ENCODE assay signal across 17 cellular contexts in the genomic region with DNA sequence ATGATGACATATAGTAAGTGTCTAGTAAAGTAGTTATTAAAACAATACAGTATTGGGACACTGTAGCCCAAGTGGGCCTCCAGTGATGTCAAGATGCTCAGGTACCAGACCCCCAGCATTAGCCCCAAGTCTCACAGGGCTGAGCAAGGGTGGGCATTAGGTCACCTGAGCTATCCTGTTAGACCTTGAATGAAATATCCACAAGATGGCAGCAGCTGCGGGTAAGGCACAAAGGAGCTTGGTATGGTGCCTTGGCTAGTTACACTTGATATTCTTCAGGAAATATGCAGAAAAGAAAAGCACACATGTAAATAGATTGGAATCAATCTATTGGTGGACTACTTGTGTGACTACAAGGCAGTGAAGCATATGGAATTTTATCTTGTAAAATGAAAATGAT.
DNase-seq lines count a peak whose midpoint lies in the region; ATAC-seq and TF ChIP-seq lines count a peak whose summit lies in the region.
"Had no signal": no experiment of that assay in that cellular context is flagged by ENCODE, and none has a peak within 500 bp of the region (broad histone marks: within the 10 kb centered on the region; RNA-seq: fewer than 3 reads in every experiment).

No MANE protein-coding gene starts in this region.

- CTCF ChIA-PET in activated CD4-positive, alpha-beta memory T cell treated with anti-CD3 and anti-CD28 coated beads for 36 hours (lab: Charles Lee) = no interaction called here

- in situ Hi-C loops in ACHN (cut with HindIII; ENCODE audit: low pct_ligation_motif_present, low pct_unique_long_range_greater_than_20kb, low sequenced_read_pairs) = no loop called here

- peak; percentile 49 for ATAC-seq in GM19351 (IDR thresholded peaks at IDR 0.05; ENCODE audit: unreplicated experiment)
- ATAC-seq in body of pancreas = no peak
- ATAC-seq: gastrocnemius medialis had no signal

- TF ChIP-seq CTCF in NB4 (IDR thresholded peaks at IDR 0.05; ENCODE audit: low read depth, low read length) (peak; percentile 18), chondrocyte (IDR thresholded peaks at IDR 0.05) (peak; percentile 16), body of pancreas (IDR thresholded peaks at IDR 0.05) (no peak)

- no peaks in the 10 kb centered on the region for H3K27me3 Mint-ChIP-seq in chondrocyte (ENCODE audit: low read depth)
- no peaks in the 10 kb centered on the region for H3K27me3 Mint-ChIP-seq in activated T-helper 1 cell treated with anti-CD3 and anti-CD28 coated beads, Interleukin-12 subunit alpha, Interleukin-12 subunit beta, Interleukin-2, Interleukin-4 antibody, amounts not matched to agents 30 ng/mL and 10 ng/mL and 1 ng/mL, durations not matched to agents 14 hours and 24 hours and 36 hours (ENCODE audit: insufficient read depth)
- H3K27me3 Mint-ChIP-seq in activated CD4-positive, alpha-beta memory T cell treated with anti-CD3 and anti-CD28 coated beads for 36 hours = no peaks in the 10 kb centered on the region
- H3K27me3 Mint-ChIP-seq: progenitor cell of endocrine pancreas had no signal

- no peaks in the 10 kb centered on the region for H3K9me3 ChIP-seq in body of pancreas
- H3K9me3 ChIP-seq: gastrocnemius medialis had no signal

- TF ChIP-seq POLR2A in NB4 (IDR thresholded peaks at IDR 0.05; ENCODE audit: extremely low read depth, insufficient read length) (no peak), body of pancreas (IDR thresholded peaks at IDR 0.05) (no peak)

- 42 to 43% methylated on average over 1 of the region's 1 CpG for WGBS in body of pancreas, 2 donors

- DNase-seq in ACHN (peak; percentile 12), NB4 (ENCODE audit: low read depth) (peak; percentile 16), chondrocyte (ENCODE audit: low spot score) (no peak), body of pancreas (no peak), putamen (ENCODE audit: low spot score) (no peak)
- no peak for DNase-seq in activated T-helper 1 cell treated with anti-CD3 and anti-CD28 coated beads, Interleukin-12 subunit alpha, Interleukin-12 subunit beta, Interleukin-2, Interleukin-4 antibody, amounts not matched to agents 30 ng/mL and 10 ng/mL and 1 ng/mL, durations not matched to agents 14 hours and 24 hours and 36 hours (ENCODE audit: low spot score)
- no peak for DNase-seq in activated CD4-positive, alpha-beta memory T cell treated with anti-CD3 and anti-CD28 coated beads for 36 hours
- DNase-seq: activated CD4-positive, alpha-beta T cell treated with anti-CD3 and anti-CD28 coated beads, Interleukin-2, amount 50 U/mL, for 48 hours; anterior cingulate cortex; EL; gastrocnemius medialis; kidney glomerular epithelial cell; stimulated activated CD4-positive, alpha-beta T cell treated with anti-CD3 and anti-CD28 coated beads, Interleukin-1b, Interleukin-23, amount 100 ng/mL, for 48 hours; stimulated activated naive CD4-positive, alpha-beta T cell treated with Interleukin-2 at 50 U/mL for 16 hours; T-helper 2 cell had no signal

- H3K36me3 ChIP-seq in body of pancreas (replicated peaks in 1 of 2; ENCODE audit: insufficient read depth in 1 of 2, low read depth in 2 of 2) = no peaks in the 10 kb centered on the region
- H3K36me3 ChIP-seq: gastrocnemius medialis had no signal

- no peaks in the 10 kb centered on the region for H3K36me3 Mint-ChIP-seq in chondrocyte (ENCODE audit: low read depth)
- H3K36me3 Mint-ChIP-seq in activated T-helper 1 cell treated with anti-CD3 and anti-CD28 coated beads, Interleukin-12 subunit alpha, Interleukin-12 subunit beta, Interleukin-2, Interleukin-4 antibody, amounts not matched to agents 30 ng/mL and 10 ng/mL and 1 ng/mL, durations not matched to agents 14 hours and 24 hours and 36 hours (ENCODE audit: low read depth) = no peaks in the 10 kb centered on the region
- no peaks in the 10 kb centered on the region for H3K36me3 Mint-ChIP-seq in activated CD4-positive, alpha-beta memory T cell treated with anti-CD3 and anti-CD28 coated beads for 36 hours

- H3K4me1 Mint-ChIP-seq in chondrocyte (ENCODE audit: low read depth) = no peaks in the 10 kb centered on the region
- no peaks in the 10 kb centered on the region for H3K4me1 Mint-ChIP-seq in activated T-helper 1 cell treated with anti-CD3 and anti-CD28 coated beads, Interleukin-12 subunit alpha, Interleukin-12 subunit beta, Interleukin-2, Interleukin-4 antibody, amounts not matched to agents 30 ng/mL and 10 ng/mL and 1 ng/mL, durations not matched to agents 14 hours and 24 hours and 36 hours (ENCODE audit: low read depth)
- no peaks in the 10 kb centered on the region for H3K4me1 Mint-ChIP-seq in activated CD4-positive, alpha-beta memory T cell treated with anti-CD3 and anti-CD28 coated beads for 36 hours (ENCODE audit: low read depth)

- no peaks in the 10 kb centered on the region for H3K4me1 ChIP-seq in body of pancreas
- H3K4me1 ChIP-seq: gastrocnemius medialis had no signal

- peaks cover 7% of the 10 kb centered on the region for H3K9me3 Mint-ChIP-seq in chondrocyte (ENCODE audit: low read depth)
- H3K9me3 Mint-ChIP-seq in activated T-helper 1 cell treated with anti-CD3 and anti-CD28 coated beads, Interleukin-12 subunit alpha, Interleukin-12 subunit beta, Interleukin-2, Interleukin-4 antibody, amounts not matched to agents 30 ng/mL and 10 ng/mL and 1 ng/mL, durations not matched to agents 14 hours and 24 hours and 36 hours = no peaks in the 10 kb centered on the region
- H3K9me3 Mint-ChIP-seq in activated CD4-positive, alpha-beta memory T cell treated with anti-CD3 and anti-CD28 coated beads for 36 hours = peaks cover 12% of the 10 kb centered on the region

- no peak overlapping the region for H3K27ac ChIP-seq in body of pancreas
- H3K27ac ChIP-seq: gastrocnemius medialis had no signal

- POLR2A ChIA-PET in activated CD4-positive, alpha-beta memory T cell treated with anti-CD3 and anti-CD28 coated beads for 36 hours (lab: Charles Lee) = no interaction called here

- H3K27me3 ChIP-seq in body of pancreas = no peaks in the 10 kb centered on the region
- H3K27me3 ChIP-seq: gastrocnemius medialis had no signal

- H3K27ac Mint-ChIP-seq in chondrocyte (ENCODE audit: unreplicated experiment) = no peak overlapping the region
- H3K27ac Mint-ChIP-seq in activated T-helper 1 cell treated with anti-CD3 and anti-CD28 coated beads, Interleukin-12 subunit alpha, Interleukin-12 subunit beta, Interleukin-2, Interleukin-4 antibody, amounts not matched to agents 30 ng/mL and 10 ng/mL and 1 ng/mL, durations not matched to agents 14 hours and 24 hours and 36 hours = no peak overlapping the region
- no peak overlapping the region for H3K27ac Mint-ChIP-seq in activated CD4-positive, alpha-beta memory T cell treated with anti-CD3 and anti-CD28 coated beads for 36 hours
- H3K27ac Mint-ChIP-seq: progenitor cell of endocrine pancreas had no signal

- no peak overlapping the region for H3K4me3 ChIP-seq in NB4 (ENCODE audit: low read depth, low read length)
- no peak overlapping the region for H3K4me3 ChIP-seq in body of pancreas
- H3K4me3 ChIP-seq: gastrocnemius medialis had no signal

- H3K4me3 Mint-ChIP-seq in chondrocyte (ENCODE audit: unreplicated experiment) = no peak overlapping the region
- no peak overlapping the region for H3K4me3 Mint-ChIP-seq in activated T-helper 1 cell treated with anti-CD3 and anti-CD28 coated beads, Interleukin-12 subunit alpha, Interleukin-12 subunit beta, Interleukin-2, Interleukin-4 antibody, amounts not matched to agents 30 ng/mL and 10 ng/mL and 1 ng/mL, durations not matched to agents 14 hours and 24 hours and 36 hours
- H3K4me3 Mint-ChIP-seq in activated CD4-positive, alpha-beta memory T cell treated with anti-CD3 and anti-CD28 coated beads for 36 hours = no peak overlapping the region

- intact Hi-C loops in body of pancreas (cut with DNase I) = no loop called here
- intact Hi-C loops in activated T-helper 1 cell treated with anti-CD3 and anti-CD28 coated beads, Interleukin-12 subunit alpha, Interleukin-12 subunit beta, Interleukin-2, Interleukin-4 antibody, amounts not matched to agents 30 ng/mL and 10 ng/mL and 1 ng/mL, durations not matched to agents 14 hours and 24 hours and 36 hours (cut with micrococcal nuclease) = no loop called here
- intact Hi-C loops in activated CD4-positive, alpha-beta memory T cell treated with anti-CD3 and anti-CD28 coated beads for 36 hours (cut with micrococcal nuclease) = no loop called here

Comparison
In these comparisons a context has a peak if more than half of its experiments do, and no peak if none do; other contexts are left out.
1. DNase-seq: peak in ACHN (single experiment) and NB4 (single experiment); none in chondrocyte (single experiment), body of pancreas (0 of 4), activated T-helper 1 cell treated with anti-CD3 and anti-CD28 coated beads, Interleukin-12 subunit alpha, Interleukin-12 subunit beta, Interleukin-2, Interleukin-4 antibody, amounts not matched to agents 30 ng/mL and 10 ng/mL and 1 ng/mL, durations not matched to agents 14 hours and 24 hours and 36 hours (single experiment), putamen (single experiment) and activated CD4-positive, alpha-beta memory T cell treated with anti-CD3 and anti-CD28 coated beads for 36 hours (single experiment).
2. CTCF ChIP-seq: peak in NB4 (single experiment) and chondrocyte (single experiment); none in body of pancreas (0 of 7).